Comparison of ENCODE assay signal across 1 cellular context in the genomic region with DNA sequence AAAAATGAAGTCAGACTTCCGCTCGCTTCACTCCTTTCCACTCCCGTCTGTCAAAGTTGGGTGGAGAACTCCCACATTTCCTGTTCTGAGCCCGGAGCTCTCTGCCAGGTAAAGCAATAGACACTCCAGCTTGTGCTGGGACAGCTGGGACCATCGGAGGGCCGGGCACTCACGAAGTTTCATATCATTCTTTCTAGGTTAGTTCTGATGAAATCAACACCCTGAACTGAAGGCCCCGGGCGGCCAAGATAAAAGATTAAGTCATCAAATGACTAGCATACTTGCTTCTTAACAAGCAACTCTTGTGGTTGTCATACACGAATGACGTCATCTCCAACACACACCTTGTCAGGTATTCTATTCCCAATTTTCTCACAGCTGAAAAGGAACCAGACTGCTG.
TF ChIP-seq lines count a peak whose summit lies in the region.

No MANE protein-coding gene starts in this region.

TF ChIP-seq in HepG2, 621 proteins besides CTCF, POLR2A, EP300 and RAD21 (continued from another document):
- no peak for TF ChIP-seq ZNF574 (CRISPR knock-in tag; IDR thresholded peaks at IDR 0.05)
